Comparison of ENCODE assay signal across 9 cellular contexts in genomic region chr11:74672956-74673895, GRCh38. TPM values are rescaled to one million over a fixed set of nuclear protein-coding genes. Genes with fewer than 3 reads are reported as not detected.
A peak's percentile ranks its signal among the peaks of the same experiment; 100 is the strongest.
DNase-seq lines count a peak whose midpoint lies in the region; ATAC-seq and TF ChIP-seq lines count a peak whose summit lies in the region.
"Had no signal": no experiment of that assay in that cellular context is flagged by ENCODE, and none has a peak within 500 bp of the region (broad histone marks: within the 10 kb centered on the region; RNA-seq: fewer than 3 reads in every experiment).

No MANE protein-coding gene starts in this region.

- no peaks in the 10 kb centered on the region for H3K36me3 ChIP-seq in Peyer's patch
- no peaks in the 10 kb centered on the region for H3K36me3 ChIP-seq in fibroblast of lung (ENCODE audit: control insufficient read depth, insufficient read depth, low read length)
- H3K36me3 ChIP-seq in psoas muscle (ENCODE audit: insufficient read depth in 1 of 2, low read depth in 1 of 2): no peaks in the 10 kb centered on the region

- peak; percentile 92 to 94 (median 92) for ATAC-seq in psoas muscle
- no peak for ATAC-seq in HG02610 (IDR thresholded peaks at IDR 0.05; ENCODE audit: unreplicated experiment)
- ATAC-seq in HG02981 (IDR thresholded peaks at IDR 0.05; ENCODE audit: unreplicated experiment): no peak

- H3K9me3 ChIP-seq in Peyer's patch (no peaks in the 10 kb centered on the region), fibroblast of lung (ENCODE audit: control insufficient read depth, insufficient read depth, low read depth, low read length) (no peaks in the 10 kb centered on the region), psoas muscle (no peaks in the 10 kb centered on the region)

- H3K4me2 ChIP-seq in fibroblast of lung (ENCODE audit: extremely low read depth, insufficient read depth, low read length): peak overlapping the region; percentile 9

- TF ChIP-seq POLR2A in Peyer's patch (IDR thresholded peaks at IDR 0.05): no peak

- peak overlapping the region; percentile 20 for H3K9ac ChIP-seq in fibroblast of lung (ENCODE audit: insufficient read depth, low read length)

- H3K27me3 ChIP-seq in Peyer's patch (no peaks in the 10 kb centered on the region), fibroblast of lung (ENCODE audit: control insufficient read depth, insufficient read depth, low read length) (no peaks in the 10 kb centered on the region), psoas muscle (ENCODE audit: insufficient read depth in 3 of 3, low read length in 2 of 3) (no peaks in the 10 kb centered on the region)

- TF ChIP-seq CTCF in Peyer's patch (IDR thresholded peaks at IDR 0.05): no peak
- TF ChIP-seq CTCF in fibroblast of lung (conservative IDR thresholded peaks at IDR 0.05 in 1 of 2, IDR thresholded peaks at IDR 0.05 in 1 of 2; ENCODE audit: low read depth in 1 of 2, low read length in 2 of 2): no peak
- no peak for TF ChIP-seq CTCF in psoas muscle (IDR thresholded peaks at IDR 0.05)

- intact Hi-C loops in psoas muscle (cut with DNase I): loop anchor here in 1 of 2 donors (5.0 kb wide), 1 partner anchor 36 kb away; no protein-coding TSS in a partner anchor

- H3K79me2 ChIP-seq in fibroblast of lung (ENCODE audit: control insufficient read depth, insufficient read depth, low read length): no peaks in the 10 kb centered on the region

- whole genome bisulfite sequencing in psoas muscle, 3 donors: 17 to 43% (median 36%) methylated on average over 13 of the region's 13 CpGs

- no peaks in the 10 kb centered on the region for H4K20me1 ChIP-seq in fibroblast of lung (ENCODE audit: control insufficient read depth, extremely low read depth, insufficient read depth, low read length)

- H3K27ac ChIP-seq in Peyer's patch (peak overlapping the region; percentile 10 to 67 (median 26)), fibroblast of lung (ENCODE audit: insufficient read depth, low read length) (peak overlapping the region; percentile 86), psoas muscle (peak overlapping the region; percentile 82)

- H3K4me1 ChIP-seq in Peyer's patch (no peaks in the 10 kb centered on the region), fibroblast of lung (ENCODE audit: control insufficient read depth, extremely low read depth, insufficient read depth, low read length) (peaks cover 18% of the 10 kb centered on the region), psoas muscle (peaks cover 17% of the 10 kb centered on the region)

- peak; percentile 64 for DNase-seq in ELF-1 (ENCODE audit: low read depth, low spot score)
- DNase-seq in Peyer's patch: peak in 2 of 3 donors; percentile 50 to 65
- DNase-seq in fibroblast of lung (ENCODE audit: low read depth in 2 of 2): peak; percentile 97
- DNase-seq in psoas muscle: peak; percentile 89 to 93
- no peak for DNase-seq in activated CD4-positive, alpha-beta T cell treated with anti-CD3 and anti-CD28 coated beads, Interleukin-2, amount 50 U/mL, for 4 hours
- no peak for DNase-seq in stimulated activated naive CD4-positive, alpha-beta T cell treated with Interleukin-2 at 50 U/mL for 16 hours (lab: John Stamatoyannopoulos, UW)
- DNase-seq: naive B cell had no signal

- peak overlapping the region; percentile 6 for H2AFZ ChIP-seq in fibroblast of lung (ENCODE audit: low read length)

- H3K4me3 ChIP-seq in Peyer's patch: no peak overlapping the region
- H3K4me3 ChIP-seq in fibroblast of lung (replicated peaks in 1 of 4; ENCODE audit: control extremely low read depth in 1 of 4, insufficient read depth in 1 of 4, low read depth in 3 of 4, low read length in 4 of 4): no peak overlapping the region
- no peak overlapping the region for H3K4me3 ChIP-seq in psoas muscle

RNA-seq across cellular contexts. Expression of gene CHRDL2, which starts 58.0 kb away (rescaled TPM):
- not detected for total RNA-seq in Peyer's patch
- total RNA-seq in fibroblast of lung: not detected in 2 replicates
- polyA plus RNA-seq in fibroblast of lung: not detected in 2 replicates
- 0.23 TPM in 1 of 2 replicates, not detected in the other for polyA plus RNA-seq in fibroblast of lung (2012)
- polyA minus RNA-seq in fibroblast of lung (ENCODE audit: low replicate concordance): not detected in 2 replicates
- 10 to 100 TPM in 3 of 4 donors, 1 to 10 TPM in 1; 2.2 to 14.1 (median 12.7) TPM for total RNA-seq in psoas muscle
- 1 to 10 TPM in 1 of 3 donors, under 1 TPM in 2; 0.39 to 3.1 (median 0.61) TPM for polyA plus RNA-seq in psoas muscle

Comparison
In these comparisons a context has a peak if more than half of its experiments do, and no peak if none do; other contexts are left out.
1. DNase-seq: peak in ELF-1 (single experiment), Peyer's patch (2 of 3), fibroblast of lung (2 of 2) and psoas muscle (2 of 2); none in activated CD4-positive, alpha-beta T cell treated with anti-CD3 and anti-CD28 coated beads, Interleukin-2, amount 50 U/mL, for 4 hours (0 of 2) and stimulated activated naive CD4-positive, alpha-beta T cell treated with Interleukin-2 at 50 U/mL for 16 hours (single experiment).
2. H3K27ac ChIP-seq: peak in every context shown above with its lines; median percentile 86 in fibroblast of lung; 82 in psoas muscle; 26 in Peyer's patch.
3. ATAC-seq: peak in psoas muscle (4 of 4); none in HG02610 (single experiment) and HG02981 (single experiment).